Comparison of ENCODE assay signal across 25 cellular contexts in the genomic region with DNA sequence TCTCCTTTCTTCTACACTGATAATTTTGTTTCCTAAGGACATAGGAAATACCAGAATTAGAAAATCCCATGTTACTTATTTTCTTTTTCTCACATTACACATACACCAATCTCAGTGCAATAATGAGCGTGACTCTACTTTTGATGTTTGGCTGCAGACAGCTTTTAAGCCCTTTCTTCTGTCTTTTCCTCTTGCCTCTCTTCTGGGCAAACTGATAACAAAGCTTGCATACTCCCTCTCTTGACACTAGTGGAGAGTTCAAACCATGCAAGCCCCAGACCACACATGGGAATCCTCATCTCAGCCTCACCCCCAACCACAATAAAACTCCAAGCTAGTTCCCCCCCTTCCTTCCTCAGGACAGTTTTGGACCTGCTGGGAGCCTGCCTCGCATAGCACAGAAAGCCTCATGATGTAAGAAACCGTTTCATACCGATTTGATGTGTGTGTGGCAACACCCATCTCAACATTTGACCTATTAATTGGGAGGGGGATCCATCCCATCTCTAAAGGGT.
"Had no signal": no experiment of that assay in that cellular context is flagged by ENCODE, and none has a peak within 500 bp of the region (broad histone marks: within the 10 kb centered on the region; RNA-seq: fewer than 3 reads in every experiment).

No MANE protein-coding gene starts in this region.

- H3K36me3 ChIP-seq: colonic mucosa, esophagus squamous epithelium, gastrocnemius medialis, heart right ventricle, left ventricle myocardium inferior, lower lobe of right lung had no signal

- H3K27ac ChIP-seq: colonic mucosa, esophagus squamous epithelium, gastrocnemius medialis, heart right ventricle, left ventricle myocardium inferior, lower lobe of right lung had no signal

- H3K27ac Mint-ChIP-seq: dendritic cell treated with granulocyte-macrophage colony-stimulating factor and Interleukin-4, amounts not matched to agents 40 ng/mL and 50 ng/mL, for 4 days; mesothelial cell of epicardium had no signal

- H3K27me3 ChIP-seq: colonic mucosa, gastrocnemius medialis had no signal

- H3K4me3 Mint-ChIP-seq: dendritic cell treated with granulocyte-macrophage colony-stimulating factor and Interleukin-4, amounts not matched to agents 40 ng/mL and 50 ng/mL, for 4 days; mesothelial cell of epicardium had no signal

- H3K9me3 ChIP-seq: colonic mucosa, esophagus squamous epithelium, gastrocnemius medialis, heart right ventricle, left ventricle myocardium inferior, lower lobe of right lung, mucosa of descending colon had no signal

- FAIRE-seq: endothelial cell of umbilical vein, kidney had no signal

- ATAC-seq: gastrocnemius medialis, heart right ventricle, left colon, left lobe of liver, lower lobe of right lung, mucosa of descending colon had no signal

- H3K4me3 ChIP-seq: colonic mucosa, esophagus squamous epithelium, gastrocnemius medialis, heart right ventricle, left ventricle myocardium inferior, lower lobe of right lung, mucosa of descending colon had no signal

- H3K4me1 ChIP-seq: colonic mucosa, esophagus squamous epithelium, gastrocnemius medialis, heart right ventricle, left ventricle myocardium inferior, lower lobe of right lung had no signal

- H3K9me3 Mint-ChIP-seq: dendritic cell treated with granulocyte-macrophage colony-stimulating factor and Interleukin-4, amounts not matched to agents 40 ng/mL and 50 ng/mL, for 4 days had no signal

- DNase-seq: cerebellar nuclear complex; colonic mucosa; cortex of kidney; effector CD4-positive, alpha-beta T cell; effector memory CD4-positive, alpha-beta T cell; esophagus squamous epithelium; foreskin fibroblast; foreskin melanocyte; gastrocnemius medialis; glutamatergic neuron; head of caudate nucleus; heart right ventricle; hippocampal formation; islet precursor cell; kidney; kidney glomerular epithelial cell; left colon; left ventricle myocardium inferior; lower lobe of right lung; mesenchymal stem cell; mucosa of descending colon had no signal

- H3K4me1 Mint-ChIP-seq: mesothelial cell of epicardium had no signal
